23 cellular contexts compared by ENCODE assay signal in the genomic region with DNA sequence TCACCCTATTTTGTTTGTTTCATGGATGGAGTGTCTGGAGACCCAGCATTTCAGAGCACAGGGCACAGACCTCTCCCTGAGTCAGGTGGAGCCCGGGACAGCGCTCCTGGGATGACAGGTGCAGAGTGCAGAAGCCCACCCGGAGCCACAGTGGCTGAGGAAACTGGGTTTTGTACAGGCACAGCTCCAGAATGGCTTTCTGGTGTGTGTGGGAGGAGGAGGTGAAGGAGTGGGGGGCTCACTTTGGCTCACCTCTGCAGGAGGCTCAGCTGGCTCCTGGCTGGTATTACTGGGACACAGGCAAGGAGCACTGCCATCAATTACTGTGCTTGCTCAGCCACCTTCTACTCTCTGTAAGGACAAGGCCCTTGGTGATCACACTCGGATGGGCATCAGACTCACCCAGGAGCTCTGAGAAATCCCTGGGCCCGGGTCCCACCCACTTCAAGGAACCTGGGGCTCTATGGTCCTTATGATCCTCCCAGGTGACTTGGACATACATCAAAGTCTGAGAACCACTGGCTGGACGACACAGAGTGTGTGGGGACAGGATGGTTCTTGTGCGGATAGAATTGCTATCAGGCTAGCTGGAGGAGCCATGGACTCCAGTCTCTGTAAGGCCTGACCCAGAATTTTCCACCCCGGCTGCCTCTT.
DNase-seq lines count a peak whose midpoint lies in the region; ATAC-seq and TF ChIP-seq lines count a peak whose summit lies in the region.
"Had no signal": no experiment of that assay in that cellular context is flagged by ENCODE, and none has a peak within 500 bp of the region (broad histone marks: within the 10 kb centered on the region; RNA-seq: fewer than 3 reads in every experiment).

No MANE protein-coding gene starts in this region.

- H3K18ac ChIP-seq in IMR-90 (ENCODE audit: low read depth, low read length), result no peak overlapping the region

- DNase-seq in cardiac septum (ENCODE audit: low spot score) (peak; percentile 62), left cardiac atrium (no peak), IMR-90 (no peak), osteoblast (ENCODE audit: insufficient read length, low spot score, missing footprints) (no peak), vagina (ENCODE audit: extremely low spot score in 2 of 2) (peak in 1 of 2 donors; percentile 61)
- DNase-seq in activated CD4-positive, alpha-beta T cell treated with anti-CD3 and anti-CD28 coated beads for 4 hours, result no peak
- DNase-seq: CD4-positive, CD25-positive, alpha-beta regulatory T cell; DMS153; DND-41; H7; KBM-7; MV-4-11; NCI-H1105; NCI-H1436 treated with DMSO at 0.1 percent for 48 hours; NCI-H1930; NCI-H446 treated with DMSO at 0.1 percent for 48 hours; NCI-H82; NK-92 treated with Interleukin-12 subunit alpha and Interleukin-12 subunit beta, amount 100 ng/mL, for 24 hours; PC-3 had no signal

- no peaks in the 10 kb centered on the region for H3K36me3 ChIP-seq in IMR-90 (ENCODE audit: control insufficient read depth, insufficient read depth, low read length)
- no peaks in the 10 kb centered on the region for H3K36me3 ChIP-seq in osteoblast (ENCODE audit: insufficient read depth, low read length)
- no peaks in the 10 kb centered on the region for H3K36me3 ChIP-seq in vagina
- H3K36me3 ChIP-seq: BLaER1, SJSA1 had no signal

- H2BK5ac ChIP-seq in IMR-90 (ENCODE audit: low read depth, low read length, poor library complexity, severe bottlenecking), result no peak overlapping the region

- H3K4me1 ChIP-seq in IMR-90 (ENCODE audit: control insufficient read depth, insufficient read depth, low read length) (peaks cover 14% of the 10 kb centered on the region), osteoblast (ENCODE audit: insufficient read depth, low read length) (peaks cover 22% of the 10 kb centered on the region), vagina (peaks cover 34% of the 10 kb centered on the region)

- POLR2A ChIA-PET in IMR-90 (lab: Charles Lee; ENCODE audit: unreplicated experiment), result no interaction called here

- peaks cover 0 to 10% of the 10 kb centered on the region in 2 experiments; a peak in 1 of 4 replicates for H3K79me1 ChIP-seq in IMR-90 (ENCODE audit: low read depth in 1 of 2, low read length in 2 of 2)

- H3K4me2 ChIP-seq in IMR-90 (ENCODE audit: low read depth, low read length), result no peak overlapping the region
- no peak overlapping the region for H3K4me2 ChIP-seq in osteoblast (ENCODE audit: insufficient read depth, low read length)
- H3K4me2 ChIP-seq: BLaER1 had no signal

- no peak for TF ChIP-seq RAD21 in IMR-90 (IDR thresholded peaks at IDR 0.05; ENCODE audit: low read length)

- H2BK120ac ChIP-seq in IMR-90 (ENCODE audit: low read depth, low read length), result peak overlapping the region; percentile 91

- H3K27me3 ChIP-seq in IMR-90 (ENCODE audit: control insufficient read depth, insufficient read depth, low read length), result no peaks in the 10 kb centered on the region
- no peaks in the 10 kb centered on the region for H3K27me3 ChIP-seq in osteoblast (ENCODE audit: insufficient read depth, low read length)
- H3K27me3 ChIP-seq in vagina, result no peaks in the 10 kb centered on the region
- H3K27me3 ChIP-seq: BLaER1, SJSA1 had no signal

- dilution Hi-C loops in IMR-90 (cut with HindIII; ENCODE audit: low sequenced_read_pairs, unreplicated experiment), result no loop called here

- H3K27ac ChIP-seq in IMR-90 (ENCODE audit: insufficient read depth, low read length) (no peak overlapping the region), osteoblast (ENCODE audit: low read depth, low read length) (peak overlapping the region; percentile 92), vagina (peak overlapping the region; percentile 72)
- H3K27ac ChIP-seq: BLaER1, SJSA1 had no signal

- TF ChIP-seq CTCF in IMR-90 (conservative IDR thresholded peaks at IDR 0.05; ENCODE audit: low read depth, low read length) (no peak), osteoblast (IDR thresholded peaks at IDR 0.05; ENCODE audit: extremely low read depth, low read depth, low read length) (no peak), vagina (IDR thresholded peaks at IDR 0.05) (no peak)

- peak overlapping the region; percentile 81 for H2BK20ac ChIP-seq in IMR-90 (ENCODE audit: low read depth, low read length)

- H3K9me1 ChIP-seq in IMR-90 (ENCODE audit: insufficient read depth, low read length), result peaks cover 11% of the 10 kb centered on the region; the same call in 1 of the 2 replicates

- TF ChIP-seq POLR2A in IMR-90 (IDR thresholded peaks at IDR 0.05; ENCODE audit: low read depth, low read length) (no peak), vagina (IDR thresholded peaks at IDR 0.05) (no peak)

- H2AFZ ChIP-seq in IMR-90 (replicated peaks; ENCODE audit: low read length, poor library complexity) (no peak overlapping the region), osteoblast (ENCODE audit: low read length) (no peak overlapping the region)

- BruUV-seq in IMR-90 (replicated peaks; lab: Mats Ljungman, UMichigan), result no TSS peak

- H3K14ac ChIP-seq in IMR-90 (replicated peaks; ENCODE audit: low read depth, low read length), result no peak overlapping the region

- no peak overlapping the region for H3K9ac ChIP-seq in IMR-90 (ENCODE audit: low read depth, low read length)
- H3K9ac ChIP-seq: BLaER1 had no signal

- no peak overlapping the region for H3K23ac ChIP-seq in IMR-90 (ENCODE audit: low read depth, low read length)

- H4K20me1 ChIP-seq in IMR-90 (ENCODE audit: insufficient read depth, low read length), result no peaks in the 10 kb centered on the region
- no peaks in the 10 kb centered on the region for H4K20me1 ChIP-seq in osteoblast (ENCODE audit: insufficient read depth, low read length)
- H4K20me1 ChIP-seq: BLaER1 had no signal

- ATAC-seq in left cardiac atrium (no peak), IMR-90 (ENCODE audit: low read depth) (no peak), GM21619 (IDR thresholded peaks at IDR 0.05; ENCODE audit: unreplicated experiment) (no peak)
- ATAC-seq: HepG2, PC-3 had no signal

- no peak overlapping the region for H4K5ac ChIP-seq in IMR-90 (ENCODE audit: low read depth, low read length)

- peak overlapping the region; percentile 70 for H2AK5ac ChIP-seq in IMR-90 (ENCODE audit: low read depth, low read length)

- no CpG with 5 or more reads among the region's 8 CpGs for WGBS in IMR-90 (ENCODE audit: extremely low coverage in 2 of 2, insufficient read length in 1 of 2), 2 experiments

- H3K4me3 ChIP-seq in IMR-90 (ENCODE audit: insufficient read depth, low read depth, low read length) (no peak overlapping the region), osteoblast (ENCODE audit: insufficient read depth, low read length) (no peak overlapping the region), vagina (no peak overlapping the region)
- H3K4me3 ChIP-seq: BLaER1, SJSA1 had no signal

- peaks cover 7% of the 10 kb centered on the region for H3K79me2 ChIP-seq in osteoblast (ENCODE audit: insufficient read depth, low read length)

- H3K56ac ChIP-seq in IMR-90 (ENCODE audit: extremely low read depth, insufficient read depth, low read length), result no peak overlapping the region

- peak overlapping the region; percentile 91 to 95; a peak in 2 of 4 replicates for H4K8ac ChIP-seq in IMR-90 (ENCODE audit: low read depth in 2 of 2, low read length in 2 of 2)

- no peak overlapping the region for H2AK9ac ChIP-seq in IMR-90 (replicated peaks; ENCODE audit: low read depth, low read length, poor library complexity)

- intact Hi-C loops in cardiac septum (cut with DNase I) (loop anchor here (5.0 kb wide), 1 partner anchor 177 kb away; no protein-coding TSS in a partner anchor), left cardiac atrium (cut with DNase I) (loop anchor here in 1 of 2 donors (10.0 kb wide), 1 partner anchor 175 kb away; no protein-coding TSS in a partner anchor), IMR-90 (cut with micrococcal nuclease) (loop anchor here (10.0 kb wide), 1 partner anchor 515 kb away; a partner anchor contains a TSS), vagina (cut with DNase I) (no loop called here)

- H3K9me3 ChIP-seq in IMR-90 (ENCODE audit: control insufficient read depth, insufficient read depth, low read length) (no peaks in the 10 kb centered on the region; the same call in 1 of the 2 replicates), osteoblast (ENCODE audit: low read depth, low read length) (no peaks in the 10 kb centered on the region), vagina (no peaks in the 10 kb centered on the region)
- H3K9me3 ChIP-seq: BLaER1, SJSA1 had no signal

- peak overlapping the region; percentile 95 for H4K91ac ChIP-seq in IMR-90 (ENCODE audit: insufficient read depth, low read depth, low read length)

- H3K4ac ChIP-seq in IMR-90 (ENCODE audit: low read depth, low read length), result peak overlapping the region; percentile 93; the same call in 1 of the 2 replicates

- H2BK15ac ChIP-seq in IMR-90 (ENCODE audit: low read depth, low read length), result peak overlapping the region; percentile 81; the same call in 2 of the 3 replicates

- in situ Hi-C loops in IMR-90 (cut with MboI; ENCODE audit: low sequenced_read_pairs), result no loop called here

- CTCF ChIA-PET in IMR-90 (lab: Yijun Ruan, JAX), result no interaction called here

TF ChIP-seq in IMR-90, 13 proteins besides CTCF, POLR2A, EP300 and RAD21 (continues in another document):
- TF ChIP-seq, protein P1, sequence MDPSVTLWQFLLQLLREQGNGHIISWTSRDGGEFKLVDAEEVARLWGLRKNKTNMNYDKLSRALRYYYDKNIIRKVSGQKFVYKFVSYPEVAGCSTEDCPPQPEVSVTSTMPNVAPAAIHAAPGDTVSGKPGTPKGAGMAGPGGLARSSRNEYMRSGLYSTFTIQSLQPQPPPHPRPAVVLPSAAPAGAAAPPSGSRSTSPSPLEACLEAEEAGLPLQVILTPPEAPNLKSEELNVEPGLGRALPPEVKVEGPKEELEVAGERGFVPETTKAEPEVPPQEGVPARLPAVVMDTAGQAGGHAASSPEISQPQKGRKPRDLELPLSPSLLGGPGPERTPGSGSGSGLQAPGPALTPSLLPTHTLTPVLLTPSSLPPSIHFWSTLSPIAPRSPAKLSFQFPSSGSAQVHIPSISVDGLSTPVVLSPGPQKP (IDR thresholded peaks at IDR 0.05; ENCODE audit: borderline replicate concordance, low read depth, low read length), result no peak
- TF ChIP-seq CHD1 (IDR thresholded peaks at IDR 0.05; ENCODE audit: low read depth, low read length) (no peak), SMC3 (IDR thresholded peaks at IDR 0.05; ENCODE audit: low read depth, low read length) (no peak), CEBPB (IDR thresholded peaks at IDR 0.05; ENCODE audit: low read depth, low read length) (no peak), MAFK (IDR thresholded peaks at IDR 0.05; ENCODE audit: low read depth, low read length) (no peak), FOS (IDR thresholded peaks at IDR 0.05; ENCODE audit: low read depth, low read length) (no peak), BHLHE40 (IDR thresholded peaks at IDR 0.05; ENCODE audit: low read depth, low read length) (no peak)
- TF ChIP-seq, protein P2, sequence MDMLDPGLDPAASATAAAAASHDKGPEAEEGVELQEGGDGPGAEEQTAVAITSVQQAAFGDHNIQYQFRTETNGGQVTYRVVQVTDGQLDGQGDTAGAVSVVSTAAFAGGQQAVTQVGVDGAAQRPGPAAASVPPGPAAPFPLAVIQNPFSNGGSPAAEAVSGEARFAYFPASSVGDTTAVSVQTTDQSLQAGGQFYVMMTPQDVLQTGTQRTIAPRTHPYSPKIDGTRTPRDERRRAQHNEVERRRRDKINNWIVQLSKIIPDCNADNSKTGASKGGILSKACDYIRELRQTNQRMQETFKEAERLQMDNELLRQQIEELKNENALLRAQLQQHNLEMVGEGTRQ (IDR thresholded peaks at IDR 0.05; ENCODE audit: low read depth, low read length), result no peak
